ENCODE assay signal across 8 cellular contexts in the genomic region with DNA sequence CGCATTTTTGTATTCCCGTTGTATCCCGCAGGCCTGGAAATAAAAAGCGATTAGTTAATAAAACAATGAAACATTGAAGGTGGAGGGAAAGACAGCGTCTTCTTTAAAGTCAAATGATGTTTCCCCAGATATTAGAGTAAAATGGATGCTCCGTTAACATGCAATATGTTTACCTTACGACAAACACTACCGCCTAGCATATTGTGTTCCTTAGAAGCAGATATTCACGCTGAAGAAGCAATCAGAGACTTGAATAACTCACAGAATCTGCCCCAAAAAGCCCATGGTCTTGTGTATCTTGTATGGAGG. TPM values are rescaled to one million over a fixed set of nuclear protein-coding genes. Genes with fewer than 3 reads are reported as not detected.
DNase-seq lines count a peak whose midpoint lies in the region; ATAC-seq and TF ChIP-seq lines count a peak whose summit lies in the region.

No MANE protein-coding gene starts in this region.

- peak overlapping the region in 11 of 12 donors; percentile 60 to 95 (median 89) for H3K27ac ChIP-seq in heart left ventricle
- peak overlapping the region; percentile 81 to 93 (median 91) for H3K27ac ChIP-seq in body of pancreas
- no peak overlapping the region for H3K27ac ChIP-seq in mesenchymal stem cell (ENCODE audit: low read length, poor library complexity, severe bottlenecking)
- peak overlapping the region; percentile 90 for H3K27ac ChIP-seq in upper lobe of right lung

- H3K4me3 ChIP-seq in heart left ventricle = peak overlapping the region in 10 of 12 donors; percentile 67 to 96 (median 78)
- no peak overlapping the region for H3K4me3 ChIP-seq in body of pancreas
- peak overlapping the region in 1 of 2 experiments; percentile 97 for H3K4me3 ChIP-seq in mesenchymal stem cell (ENCODE audit: insufficient read depth in 1 of 2, low read depth in 1 of 2, low read length in 2 of 2)
- peak overlapping the region; percentile 88 for H3K4me3 ChIP-seq in upper lobe of right lung

- no peak overlapping the region for H3K23ac ChIP-seq in mesenchymal stem cell (ENCODE audit: low read length in 2 of 2)

- H3K79me1 ChIP-seq in mesenchymal stem cell (replicated peaks; ENCODE audit: low read length, poor library complexity, severe bottlenecking) = peaks cover 20% of the 10 kb centered on the region

- no peak overlapping the region for H2BK5ac ChIP-seq in mesenchymal stem cell (ENCODE audit: low read depth, low read length, poor library complexity, severe bottlenecking)

- H3K9me3 ChIP-seq in heart left ventricle (no peaks in the 10 kb centered on the region), body of pancreas (no peaks in the 10 kb centered on the region), mesenchymal stem cell (ENCODE audit: control insufficient read depth, low read length) (no peaks in the 10 kb centered on the region), upper lobe of right lung (no peaks in the 10 kb centered on the region)

- H3K4ac ChIP-seq in mesenchymal stem cell (ENCODE audit: low read depth in 1 of 2, low read length in 2 of 2) = no peak overlapping the region

- H3K14ac ChIP-seq in mesenchymal stem cell (ENCODE audit: low read length in 2 of 2) = no peak overlapping the region

- peak overlapping the region; percentile 88 for H2AFZ ChIP-seq in mesenchymal stem cell (ENCODE audit: low read depth, low read length)

- TF ChIP-seq POLR2A in heart left ventricle (IDR thresholded peaks at IDR 0.05) (no peak), body of pancreas (IDR thresholded peaks at IDR 0.05) (no peak)

- 51 to 59% (median 56%) methylated on average over 9 of the region's 9 CpGs for WGBS in heart left ventricle, 4 donors
- 17 to 23% methylated on average over 9 of the region's 9 CpGs for WGBS in body of pancreas, 2 donors
- 33% methylated on average over 8 of the region's 9 CpGs for WGBS in mesenchymal stem cell

- H3K9ac ChIP-seq in mesenchymal stem cell (ENCODE audit: low read length) = peak overlapping the region; percentile 96

- intact Hi-C loops in heart left ventricle (cut with DNase I) = no loop called here
- intact Hi-C loops in Right ventricle myocardium superior (cut with DNase I) = no loop called here
- intact Hi-C loops in body of pancreas (cut with DNase I) = no loop called here
- intact Hi-C loops in upper lobe of right lung (cut with DNase I) = no loop called here

- DNase-seq in heart left ventricle (peak in 1 of 5 donors; percentile 1), Right ventricle myocardium superior (no peak), body of pancreas (no peak), mesenchymal stem cell (no peak), upper lobe of right lung (no peak), activated gamma-delta T cell (lab: John Stamatoyannopoulos, UW) (no peak), epidermal melanocyte (ENCODE audit: insufficient read length, low spot score) (no peak), glomerular visceral epithelial cell (ENCODE audit: extremely low spot score) (no peak)

- H2BK15ac ChIP-seq in mesenchymal stem cell (ENCODE audit: low read depth, poor library complexity, severe bottlenecking) = no peak overlapping the region

- H4K8ac ChIP-seq in mesenchymal stem cell (ENCODE audit: low read length) = peak overlapping the region; percentile 83

- H4K91ac ChIP-seq in mesenchymal stem cell (ENCODE audit: low read length) = no peak overlapping the region

- peaks cover 0 to 32% (median 30%) of the 10 kb centered on the region in 9 donors for H3K36me3 ChIP-seq in heart left ventricle
- H3K36me3 ChIP-seq in body of pancreas (replicated peaks in 1 of 2; ENCODE audit: insufficient read depth in 1 of 2, low read depth in 2 of 2) = peaks cover 0 to 10% of the 10 kb centered on the region in 2 donors
- peaks cover 23 to 26% of the 10 kb centered on the region in 2 experiments for H3K36me3 ChIP-seq in mesenchymal stem cell (ENCODE audit: control insufficient read depth in 1 of 2, insufficient read depth in 2 of 2, low read depth in 1 of 2, low read length in 2 of 2)
- peaks cover 30% of the 10 kb centered on the region for H3K36me3 ChIP-seq in upper lobe of right lung

- ATAC-seq in heart left ventricle (no peak), Right ventricle myocardium superior (ENCODE audit: poor library complexity) (no peak), body of pancreas (peak; percentile 1), upper lobe of right lung (no peak)

- H2AK5ac ChIP-seq in mesenchymal stem cell (ENCODE audit: low read length, severe bottlenecking) = no peak overlapping the region

- H3K18ac ChIP-seq in mesenchymal stem cell (ENCODE audit: low read depth in 1 of 2, low read length in 2 of 2) = no peak overlapping the region

- no peak overlapping the region for H2BK120ac ChIP-seq in mesenchymal stem cell (ENCODE audit: low read depth, low read length)

- H3K4me2 ChIP-seq in mesenchymal stem cell (ENCODE audit: low read length, poor library complexity, severe bottlenecking) = peak overlapping the region; percentile 79

- TF ChIP-seq CTCF in heart left ventricle (IDR thresholded peaks at IDR 0.05) (no peak), body of pancreas (IDR thresholded peaks at IDR 0.05) (no peak), upper lobe of right lung (IDR thresholded peaks at IDR 0.05) (no peak)

- H3K4me1 ChIP-seq in heart left ventricle (peaks cover 4 to 55% (median 22%) of the 10 kb centered on the region in 12 donors), body of pancreas (peaks cover 33% of the 10 kb centered on the region), mesenchymal stem cell (ENCODE audit: control insufficient read depth, insufficient read depth, low read depth, low read length) (peaks cover 19% of the 10 kb centered on the region), upper lobe of right lung (peaks cover 26% of the 10 kb centered on the region)

- no peak overlapping the region for H2BK12ac ChIP-seq in mesenchymal stem cell (ENCODE audit: low read length in 2 of 2)

- H3K27me3 ChIP-seq in heart left ventricle (no peaks in the 10 kb centered on the region), body of pancreas (no peaks in the 10 kb centered on the region), mesenchymal stem cell (ENCODE audit: control insufficient read depth in 1 of 2, insufficient read depth in 1 of 2, low read length in 2 of 2) (no peaks in the 10 kb centered on the region), upper lobe of right lung (no peaks in the 10 kb centered on the region)

RNA-seq across cellular contexts. Expression of gene B4GALT3, which starts 0.6 kb away (rescaled TPM):
- total RNA-seq in heart left ventricle (10 to 100 TPM; 18.2 to 34.1 (median 22.4) TPM), Right ventricle myocardium superior (20.3 TPM), body of pancreas (10 to 100 TPM; 20.2 to 29.3 TPM), upper lobe of right lung (35.7 TPM)
- polyA plus RNA-seq in heart left ventricle = 10 to 100 TPM; 13.4 to 40.8 TPM
- 34.5 TPM for polyA plus RNA-seq in mesenchymal stem cell (2013, experiment 1 of 2)
- polyA plus RNA-seq in mesenchymal stem cell (2013, experiment 2 of 2) = 34.5 TPM

RNA-seq across cellular contexts. Expression of gene PPOX, which starts 11.7 kb away (rescaled TPM):
- total RNA-seq in heart left ventricle = 10 to 100 TPM in 8 of 9 donors, 1 to 10 TPM in 1; 9.7 to 16.7 (median 13.7) TPM
- polyA plus RNA-seq in heart left ventricle = 10 to 100 TPM; 10.7 to 24.3 TPM
- total RNA-seq in Right ventricle myocardium superior = 17.1 TPM
- total RNA-seq in body of pancreas = 10 to 100 TPM; 16.2 to 18.9 TPM
- polyA plus RNA-seq in mesenchymal stem cell (2013, experiment 1 of 2) = 9.8 TPM
- polyA plus RNA-seq in mesenchymal stem cell (2013, experiment 2 of 2) = 8.2 TPM
- total RNA-seq in upper lobe of right lung = 23.3 TPM

RNA-seq across cellular contexts. Expression of gene USP21, which starts 18.6 kb away (rescaled TPM):
- 10 to 100 TPM; 12.3 to 20.0 (median 14.6) TPM for total RNA-seq in heart left ventricle
- 10 to 100 TPM; 13.0 TPM for polyA plus RNA-seq in heart left ventricle
- total RNA-seq in Right ventricle myocardium superior = 19.0 TPM
- 10 to 100 TPM; 17.8 to 21.0 TPM for total RNA-seq in body of pancreas
- 13.9 TPM for polyA plus RNA-seq in mesenchymal stem cell (2013, experiment 1 of 2)
- polyA plus RNA-seq in mesenchymal stem cell (2013, experiment 2 of 2) = 14.1 TPM
- 27.7 TPM for total RNA-seq in upper lobe of right lung

RNA-seq across cellular contexts. Expression of gene ADAMTS4, which starts 21.0 kb away (rescaled TPM):
- 10 to 100 TPM in 3 of 9 donors, 1 to 10 TPM in 6; 1.6 to 65.2 (median 8.4) TPM for total RNA-seq in heart left ventricle
- 1 to 10 TPM; 5.7 to 6.1 TPM for polyA plus RNA-seq in heart left ventricle
- 7.0 TPM for total RNA-seq in Right ventricle myocardium superior
- total RNA-seq in body of pancreas = 1 to 10 TPM; 6.7 to 7.9 TPM
- polyA plus RNA-seq in mesenchymal stem cell (2013, experiment 1 of 2) = 0.03 TPM
- 0.12 TPM for polyA plus RNA-seq in mesenchymal stem cell (2013, experiment 2 of 2)
- total RNA-seq in upper lobe of right lung = 7.8 TPM

RNA-seq across cellular contexts. Expression of gene UFC1, which starts 24.1 kb away (rescaled TPM):
- total RNA-seq in heart left ventricle (10 to 100 TPM; 54.4 to 86.9 (median 73.2) TPM), Right ventricle myocardium superior (81.0 TPM), body of pancreas (10 to 100 TPM; 33.6 to 48.8 TPM), upper lobe of right lung (84.4 TPM)
- polyA plus RNA-seq in heart left ventricle = 100 to 1,000 TPM in 1 of 2 donors, 10 to 100 TPM in 1; 60.7 to 131 TPM
- polyA plus RNA-seq in mesenchymal stem cell (2013, experiment 1 of 2) = 107 TPM
- polyA plus RNA-seq in mesenchymal stem cell (2013, experiment 2 of 2) = 103 TPM

Comparison
In these comparisons a context has a peak if more than half of its experiments do, and no peak if none do; other contexts are left out.
1. H3K4me3 ChIP-seq: peak in heart left ventricle (10 of 12) and upper lobe of right lung (single experiment); none in body of pancreas (0 of 2).